In the genomic region with DNA sequence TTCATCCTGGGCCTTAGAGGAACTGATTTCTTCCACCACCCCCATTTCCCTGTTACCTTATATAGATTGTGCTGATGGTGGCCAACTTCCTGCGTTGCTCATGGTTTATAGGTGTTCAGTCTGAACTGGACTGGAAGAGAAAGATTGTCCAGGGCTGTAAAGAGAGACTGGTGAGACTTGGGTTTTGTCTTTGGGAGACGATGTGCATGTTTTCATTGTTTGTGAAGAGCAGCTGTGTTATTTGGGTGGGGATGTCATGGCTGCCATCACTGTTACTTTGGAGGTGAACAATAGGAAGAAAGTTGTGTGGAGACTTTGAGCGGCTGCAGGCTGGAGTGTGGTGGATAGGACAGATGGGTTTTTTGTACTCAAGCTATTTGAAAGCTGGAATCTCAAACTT, we compare ENCODE assay signal across 29 cellular contexts.
"Had no signal": no experiment of that assay in that cellular context is flagged by ENCODE, and none has a peak within 500 bp of the region (broad histone marks: within the 10 kb centered on the region; RNA-seq: fewer than 3 reads in every experiment).

No MANE protein-coding gene starts in this region.

- H3K4me3 Mint-ChIP-seq: mesothelial cell of epicardium; naive B cell; nephron; neural progenitor cell; stimulated activated effector memory CD8-positive, alpha-beta T cell treated with anti-CD3 and anti-CD28 coated beads, Interleukin-12 subunit alpha, Interleukin-12 subunit beta, amount 100 ng/mL, for 72 hours; stimulated activated naive CD8-positive, alpha-beta T cell treated with anti-CD3 and anti-CD28 coated beads, Interleukin-15, Interleukin-2, amounts not matched to agents 100 ng/mL and 50 ng/mL, for 24 hours; type B pancreatic cell had no signal

- H3K9me3 Mint-ChIP-seq: mesothelial cell of epicardium; neural progenitor cell; stimulated activated effector memory CD8-positive, alpha-beta T cell treated with anti-CD3 and anti-CD28 coated beads, Interleukin-12 subunit alpha, Interleukin-12 subunit beta, amount 100 ng/mL, for 72 hours; stimulated activated naive CD8-positive, alpha-beta T cell treated with anti-CD3 and anti-CD28 coated beads, Interleukin-15, Interleukin-2, amounts not matched to agents 100 ng/mL and 50 ng/mL, for 24 hours; type B pancreatic cell had no signal

- H3K9me3 ChIP-seq: left lung, lower lobe of right lung, ovary, right atrium auricular region, suprapubic skin, thoracic aorta, tibial nerve, uterus had no signal

- H3K4me2 ChIP-seq: neural progenitor cell had no signal

- H3K27ac ChIP-seq: left lung, lower lobe of right lung, neural progenitor cell, ovary, right atrium auricular region, skin epidermis, suprapubic skin, thoracic aorta, tibial nerve, uterus had no signal

- H3K27me3 ChIP-seq: neural progenitor cell, ovary, right atrium auricular region, tibial nerve, uterus had no signal

- H3K36me3 Mint-ChIP-seq: mesothelial cell of epicardium; naive B cell; neural progenitor cell; stimulated activated effector memory CD8-positive, alpha-beta T cell treated with anti-CD3 and anti-CD28 coated beads, Interleukin-12 subunit alpha, Interleukin-12 subunit beta, amount 100 ng/mL, for 72 hours; type B pancreatic cell had no signal

- H3K4me3 ChIP-seq: left lung, lower lobe of right lung, neural progenitor cell, ovary, right atrium auricular region, skin epidermis, suprapubic skin, thoracic aorta, tibial nerve, uterus had no signal

- H3K36me3 ChIP-seq: left lung, lower lobe of right lung, neural progenitor cell, ovary, right atrium auricular region, suprapubic skin, thoracic aorta, tibial nerve, uterus had no signal

- H2AFZ ChIP-seq: neural progenitor cell had no signal

- H3K9ac ChIP-seq: neural progenitor cell had no signal

- FAIRE-seq: keratinocyte had no signal

- DNase-seq: hippocampal formation; kidney glomerular epithelial cell; left cardiac atrium; left lung; lower lobe of right lung; mammary epithelial cell; mesendoderm; naive B cell; ovary; stimulated activated CD4-positive, alpha-beta T cell treated with anti-CD3 and anti-CD28 coated beads, Interleukin-12 subunit alpha, Interleukin-12 subunit beta, amount 100 ng/mL, for 4 hours; stimulated activated CD4-positive, alpha-beta T cell treated with anti-CD3 and anti-CD28 coated beads, Interleukin-15, amount 100 ng/mL, for 24 hours; stimulated activated CD4-positive, alpha-beta T cell treated with anti-CD3 and anti-CD28 coated beads, Interleukin-2, amount 100 ng/mL, for 24 hours; stimulated activated CD4-positive, alpha-beta T cell treated with anti-CD3 and anti-CD28 coated beads, Interleukin-4, amount 100 ng/mL, for 1 hour; stimulated activated naive CD4-positive, alpha-beta T cell; uterus had no signal

- H3K27ac Mint-ChIP-seq: mesothelial cell of epicardium; neural progenitor cell; progenitor cell of endocrine pancreas; stimulated activated effector memory CD8-positive, alpha-beta T cell treated with anti-CD3 and anti-CD28 coated beads, Interleukin-12 subunit alpha, Interleukin-12 subunit beta, amount 100 ng/mL, for 72 hours; stimulated activated naive CD8-positive, alpha-beta T cell treated with anti-CD3 and anti-CD28 coated beads, Interleukin-15, Interleukin-2, amounts not matched to agents 100 ng/mL and 50 ng/mL, for 24 hours; type B pancreatic cell had no signal

- ATAC-seq: left cardiac atrium; left lung; lower lobe of right lung; sciatic nerve; stimulated activated effector memory CD8-positive, alpha-beta T cell treated with anti-CD3 and anti-CD28 coated beads, Interleukin-12 subunit alpha, Interleukin-12 subunit beta, amount 100 ng/mL, for 72 hours had no signal

- H3K4me1 ChIP-seq: left lung, lower lobe of right lung, neural progenitor cell, right atrium auricular region, suprapubic skin, uterus had no signal
